8 cellular contexts compared by ENCODE assay signal in the genomic region with DNA sequence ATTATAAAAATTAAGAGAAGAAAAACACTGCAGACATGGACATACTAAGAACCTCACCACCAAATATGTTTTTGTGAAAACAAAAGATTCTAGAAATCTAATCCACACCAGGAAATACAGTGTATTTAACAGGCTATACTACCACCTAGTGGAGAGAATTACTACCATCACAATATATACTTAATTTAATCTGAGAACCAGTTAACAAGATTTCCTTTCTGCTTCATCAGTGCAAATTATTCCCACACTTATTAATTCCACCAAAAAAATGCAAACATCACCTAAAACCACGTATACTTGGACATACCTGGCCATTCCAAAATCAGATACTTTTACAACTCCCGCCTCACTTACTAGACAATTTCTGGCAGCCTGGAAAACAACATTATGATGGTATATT. TPM values are rescaled to one million over a fixed set of nuclear protein-coding genes. Genes with fewer than 3 reads are reported as not detected.
DNase-seq lines count a peak whose midpoint lies in the region; ATAC-seq and TF ChIP-seq lines count a peak whose summit lies in the region.

No MANE protein-coding gene starts in this region.

- ATAC-seq in left lobe of liver (peak; percentile 76), HG03442 (IDR thresholded peaks at IDR 0.05; ENCODE audit: unreplicated experiment) (no peak), GM21360 (IDR thresholded peaks at IDR 0.05; ENCODE audit: unreplicated experiment) (no peak)

- DNase-seq in COLO829 (ENCODE audit: low spot score) (peak; percentile 13), H4 (ENCODE audit: low spot score) (peak; percentile 43), NCI-H345 (lab: John Stamatoyannopoulos, UW) (peak; percentile 8), brain microvascular endothelial cell (no peak), left lobe of liver (ENCODE audit: low spot score) (no peak)
- DNase-seq in activated naive CD4-positive, alpha-beta T cell treated with Interleukin-2 at 50 U/mL for 16 hours = no peak

- peak; percentile 19 for TF ChIP-seq CTCF in brain microvascular endothelial cell (IDR thresholded peaks at IDR 0.05; ENCODE audit: low read depth, low read length, missing control alignments)

- H3K4me3 ChIP-seq in brain microvascular endothelial cell (ENCODE audit: low read depth, low read length) = no peak overlapping the region

- no peaks in the 10 kb centered on the region for H3K36me3 ChIP-seq in brain microvascular endothelial cell (replicated peaks)

- no peak overlapping the region for H3K27ac ChIP-seq in brain microvascular endothelial cell

- in situ Hi-C loops in brain microvascular endothelial cell (cut with HindIII; ENCODE audit: low pct_ligation_motif_present, low sequenced_read_pairs) = no loop called here

- H3K27me3 ChIP-seq in brain microvascular endothelial cell (replicated peaks) = no peaks in the 10 kb centered on the region

RNA-seq across cellular contexts. Expression of gene TXK, which starts 7.0 kb away (rescaled TPM):
- total RNA-seq in H4 (2014; rRNA removed; shearing (Covaris generic)) = 0.06 and 0.64 TPM in 2 replicates
- total RNA-seq in left lobe of liver = 1.1 TPM

Comparison
In these comparisons a context has a peak if more than half of its experiments do, and no peak if none do; other contexts are left out.
1. DNase-seq: peak in COLO829 (single experiment), H4 (single experiment) and NCI-H345 (single experiment); none in brain microvascular endothelial cell (single experiment), left lobe of liver (single experiment) and activated naive CD4-positive, alpha-beta T cell treated with Interleukin-2 at 50 U/mL for 16 hours (single experiment).